In the genomic region with DNA sequence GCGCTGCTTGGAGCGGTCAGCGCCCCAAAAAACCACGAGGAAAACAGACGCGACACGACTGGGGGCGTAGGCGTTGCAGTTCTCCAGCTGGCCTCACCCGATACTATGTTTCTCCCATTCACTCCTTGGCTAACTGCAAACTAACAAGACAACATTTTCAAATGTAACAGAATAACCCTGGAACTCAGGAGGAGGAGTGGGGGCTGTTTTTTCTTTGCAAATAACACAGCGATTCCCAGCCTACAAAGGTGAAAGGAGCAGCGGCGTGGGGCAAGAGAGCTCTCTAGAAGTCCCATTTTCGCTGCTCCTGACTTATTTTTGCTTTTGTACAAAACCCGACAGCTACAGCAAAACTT, we compare ENCODE assay signal across 16 cellular contexts. TPM values are rescaled to one million over a fixed set of nuclear protein-coding genes. Genes with fewer than 3 reads are reported as not detected.
A peak's percentile ranks its signal among the peaks of the same experiment; 100 is the strongest.
DNase-seq lines count a peak whose midpoint lies in the region; ATAC-seq and TF ChIP-seq lines count a peak whose summit lies in the region.
"Had no signal": no experiment of that assay in that cellular context is flagged by ENCODE, and none has a peak within 500 bp of the region (broad histone marks: within the 10 kb centered on the region; RNA-seq: fewer than 3 reads in every experiment).

No MANE protein-coding gene starts in this region.

- peak overlapping the region; percentile 54 for H3K27ac Mint-ChIP-seq in activated naive CD8-positive, alpha-beta T cell treated with anti-CD3 and anti-CD28 coated beads, Interleukin-2, amount 10 ng/mL, durations not matched to agents 7 days and 5 days
- H3K27ac Mint-ChIP-seq in activated naive CD8-positive, alpha-beta T cell treated with anti-CD3 and anti-CD28 coated beads for 36 hours: no peak overlapping the region
- peak overlapping the region; percentile 67 to 91 (median 74) for H3K27ac Mint-ChIP-seq in brain
- H3K27ac Mint-ChIP-seq in naive thymus-derived CD8-positive, alpha-beta T cell: no peak overlapping the region

- DNase-seq in activated naive CD8-positive, alpha-beta T cell treated with anti-CD3 and anti-CD28 coated beads, Interleukin-2, amount 10 ng/mL, durations not matched to agents 7 days and 5 days: no peak
- no peak for DNase-seq in activated naive CD8-positive, alpha-beta T cell treated with anti-CD3 and anti-CD28 coated beads for 36 hours
- DNase-seq in naive thymus-derived CD8-positive, alpha-beta T cell: no peak
- DNase-seq in thoracic aorta (ENCODE audit: low spot score): no peak
- no peak for DNase-seq in hepatic stellate cell (ENCODE audit: low spot score)
- no peak for DNase-seq in HUDEP-2 (lab: John Stamatoyannopoulos, UW; ENCODE audit: unreplicated experiment in 76 of 76)
- DNase-seq: HCEC 1CT; NCI-H1417; NCI-H774; SJCRH30; stimulated activated CD4-positive, alpha-beta T cell treated with anti-CD3 and anti-CD28 coated beads, Interleukin-12 subunit alpha, Interleukin-12 subunit beta, amount 100 ng/mL, for 4 hours had no signal

- TF ChIP-seq CTCF in brain (conservative IDR thresholded peaks at IDR 0.05): no peak
- TF ChIP-seq CTCF in thoracic aorta (IDR thresholded peaks at IDR 0.05): no peak

- peaks cover 3% of the 10 kb centered on the region for H3K4me1 Mint-ChIP-seq in activated naive CD8-positive, alpha-beta T cell treated with anti-CD3 and anti-CD28 coated beads, Interleukin-2, amount 10 ng/mL, durations not matched to agents 7 days and 5 days
- H3K4me1 Mint-ChIP-seq in activated naive CD8-positive, alpha-beta T cell treated with anti-CD3 and anti-CD28 coated beads for 36 hours: peaks cover 1% of the 10 kb centered on the region
- peaks cover 42% of the 10 kb centered on the region for H3K4me1 Mint-ChIP-seq in brain
- H3K4me1 Mint-ChIP-seq in naive thymus-derived CD8-positive, alpha-beta T cell: peaks cover 0 to 9% (median 4%) of the 10 kb centered on the region in 4 donors

- peak overlapping the region; percentile 62 for H3K4me3 ChIP-seq in thoracic aorta
- H3K4me3 ChIP-seq: SJCRH30 had no signal

- ATAC-seq in activated naive CD8-positive, alpha-beta T cell treated with anti-CD3 and anti-CD28 coated beads, Interleukin-2, amount 10 ng/mL, durations not matched to agents 7 days and 5 days (ENCODE audit: low read depth): no peak
- no peak for ATAC-seq in naive thymus-derived CD8-positive, alpha-beta T cell
- no peak for ATAC-seq in thoracic aorta (ENCODE audit: insufficient number of reproducible peaks, low FRiP score, low read depth)
- ATAC-seq in GM18868 (IDR thresholded peaks at IDR 0.05; ENCODE audit: unreplicated experiment): no peak

- no peak overlapping the region for H3K27ac ChIP-seq in thoracic aorta
- H3K27ac ChIP-seq: SJCRH30 had no signal

- H3K27me3 Mint-ChIP-seq in activated naive CD8-positive, alpha-beta T cell treated with anti-CD3 and anti-CD28 coated beads, Interleukin-2, amount 10 ng/mL, durations not matched to agents 7 days and 5 days: peaks cover 45% of the 10 kb centered on the region
- peaks cover 72% of the 10 kb centered on the region for H3K27me3 Mint-ChIP-seq in activated naive CD8-positive, alpha-beta T cell treated with anti-CD3 and anti-CD28 coated beads for 36 hours
- peaks cover 59% of the 10 kb centered on the region for H3K27me3 Mint-ChIP-seq in brain
- peaks cover 13 to 65% (median 39%) of the 10 kb centered on the region in 5 donors for H3K27me3 Mint-ChIP-seq in naive thymus-derived CD8-positive, alpha-beta T cell

- no peaks in the 10 kb centered on the region for H3K9me3 ChIP-seq in thoracic aorta
- H3K9me3 ChIP-seq: SJCRH30 had no signal

- H3K27me3 ChIP-seq in thoracic aorta (replicated peaks; ENCODE audit: insufficient read depth): no peaks in the 10 kb centered on the region
- H3K27me3 ChIP-seq: SJCRH30 had no signal

- peak overlapping the region; percentile 44 for H3K4me3 Mint-ChIP-seq in activated naive CD8-positive, alpha-beta T cell treated with anti-CD3 and anti-CD28 coated beads, Interleukin-2, amount 10 ng/mL, durations not matched to agents 7 days and 5 days
- H3K4me3 Mint-ChIP-seq in activated naive CD8-positive, alpha-beta T cell treated with anti-CD3 and anti-CD28 coated beads for 36 hours: no peak overlapping the region
- peak overlapping the region; percentile 81 to 88 (median 87) for H3K4me3 Mint-ChIP-seq in brain
- peak overlapping the region; percentile 22 to 64 (median 62) for H3K4me3 Mint-ChIP-seq in naive thymus-derived CD8-positive, alpha-beta T cell

- H3K9me3 Mint-ChIP-seq in activated naive CD8-positive, alpha-beta T cell treated with anti-CD3 and anti-CD28 coated beads, Interleukin-2, amount 10 ng/mL, durations not matched to agents 7 days and 5 days: no peaks in the 10 kb centered on the region
- H3K9me3 Mint-ChIP-seq in activated naive CD8-positive, alpha-beta T cell treated with anti-CD3 and anti-CD28 coated beads for 36 hours: no peaks in the 10 kb centered on the region
- peaks cover 0 to 11% (median 0%) of the 10 kb centered on the region in 5 experiments for H3K9me3 Mint-ChIP-seq in brain
- H3K9me3 Mint-ChIP-seq in naive thymus-derived CD8-positive, alpha-beta T cell: peaks cover 0 to 10% (median 0%) of the 10 kb centered on the region in 9 donors

- POLR2A ChIA-PET in activated naive CD8-positive, alpha-beta T cell treated with anti-CD3 and anti-CD28 coated beads, Interleukin-2, amount 10 ng/mL, durations not matched to agents 7 days and 5 days (lab: Charles Lee): no interaction called here
- POLR2A ChIA-PET in naive thymus-derived CD8-positive, alpha-beta T cell (lab: Charles Lee): no interaction called here

- peaks cover 0 to 14% of the 10 kb centered on the region in 2 donors for H3K4me1 ChIP-seq in thoracic aorta (ENCODE audit: control insufficient read depth in 1 of 2, low read depth in 2 of 2)
- H3K4me1 ChIP-seq: SJCRH30 had no signal

- no peaks in the 10 kb centered on the region for H3K36me3 Mint-ChIP-seq in activated naive CD8-positive, alpha-beta T cell treated with anti-CD3 and anti-CD28 coated beads, Interleukin-2, amount 10 ng/mL, durations not matched to agents 7 days and 5 days
- no peaks in the 10 kb centered on the region for H3K36me3 Mint-ChIP-seq in activated naive CD8-positive, alpha-beta T cell treated with anti-CD3 and anti-CD28 coated beads for 36 hours
- H3K36me3 Mint-ChIP-seq in brain: no peaks in the 10 kb centered on the region
- H3K36me3 Mint-ChIP-seq in naive thymus-derived CD8-positive, alpha-beta T cell: peaks cover 0 to 8% (median 2%) of the 10 kb centered on the region in 3 donors

- H3K36me3 ChIP-seq in thoracic aorta: no peaks in the 10 kb centered on the region
- H3K36me3 ChIP-seq: SJCRH30 had no signal

RNA-seq across cellular contexts. Expression of gene SOX3, which starts 1.7 kb away (rescaled TPM):
- total RNA-seq in activated naive CD8-positive, alpha-beta T cell treated with anti-CD3 and anti-CD28 coated beads, Interleukin-2, amount 10 ng/mL, durations not matched to agents 7 days and 5 days: not detected
- total RNA-seq in activated naive CD8-positive, alpha-beta T cell treated with anti-CD3 and anti-CD28 coated beads for 36 hours: not detected
- polyA plus RNA-seq in brain (ENCODE audit: insufficient read depth, low read depth, low replicate concordance): 0.39 TPM
- total RNA-seq in naive thymus-derived CD8-positive, alpha-beta T cell: not detected
- not detected for polyA plus RNA-seq in naive thymus-derived CD8-positive, alpha-beta T cell
- not detected for total RNA-seq in thoracic aorta
- total RNA-seq: Daoy, fibroblast of lung, IMR-90, SJCRH30 had no signal

Comparison
In these comparisons a context has a peak if more than half of its experiments do, and no peak if none do; other contexts are left out.
1. H3K27ac Mint-ChIP-seq: peak in activated naive CD8-positive, alpha-beta T cell treated with anti-CD3 and anti-CD28 coated beads, Interleukin-2, amount 10 ng/mL, durations not matched to agents 7 days and 5 days (single experiment) and brain (5 of 5); none in activated naive CD8-positive, alpha-beta T cell treated with anti-CD3 and anti-CD28 coated beads for 36 hours (single experiment) and naive thymus-derived CD8-positive, alpha-beta T cell (0 of 10).